ENCODE assay signal across 9 cellular contexts in genomic region chr1:211928993-211929637, GRCh38.
A peak's percentile ranks its signal among the peaks of the same experiment; 100 is the strongest.
DNase-seq lines count a peak whose midpoint lies in the region; ATAC-seq and TF ChIP-seq lines count a peak whose summit lies in the region.
"Had no signal": no experiment of that assay in that cellular context is flagged by ENCODE, and none has a peak within 500 bp of the region (broad histone marks: within the 10 kb centered on the region; RNA-seq: fewer than 3 reads in every experiment).

No MANE protein-coding gene starts in this region.

- no peak overlapping the region for H2BK12ac ChIP-seq in mesenchymal stem cell (ENCODE audit: low read length in 2 of 2)

- H2AFZ ChIP-seq in mesenchymal stem cell (ENCODE audit: low read depth, low read length): peak overlapping the region; percentile 82

- H3K36me3 ChIP-seq in mesenchymal stem cell (ENCODE audit: control insufficient read depth in 1 of 2, insufficient read depth in 2 of 2, low read depth in 1 of 2, low read length in 2 of 2): no peaks in the 10 kb centered on the region
- H3K36me3 ChIP-seq: heart right ventricle had no signal

- peak overlapping the region in 1 of 2 experiments; percentile 59 for H3K14ac ChIP-seq in mesenchymal stem cell (ENCODE audit: low read length in 2 of 2)

- H3K18ac ChIP-seq in mesenchymal stem cell (ENCODE audit: low read depth in 1 of 2, low read length in 2 of 2): peak overlapping the region; percentile 37 to 64

- H2AK5ac ChIP-seq in mesenchymal stem cell (ENCODE audit: low read length, severe bottlenecking): no peak overlapping the region

- peak; percentile 96 for DNase-seq in DMS153 (lab: John Stamatoyannopoulos, UW)
- peak; percentile 91 for DNase-seq in NB4 (ENCODE audit: low read depth)
- DNase-seq in UCSD-AML1 (lab: John Stamatoyannopoulos, UW; ENCODE audit: unreplicated experiment): peak; percentile 46
- DNase-seq in mesenchymal stem cell: peak; percentile 31
- DNase-seq in stimulated activated CD8-positive, alpha-beta memory T cell treated with anti-CD3 and anti-CD28 coated beads, Interleukin-4, amount 100 ng/mL, for 48 hours: no peak
- DNase-seq in activated naive CD4-positive, alpha-beta T cell treated with Interleukin-2 at 50 U/mL for 16 hours: no peak
- DNase-seq: heart right ventricle had no signal

- no peak overlapping the region for H3K9ac ChIP-seq in mesenchymal stem cell (ENCODE audit: low read length)

- 77% methylated on average over 9 of the region's 9 CpGs for WGBS in mesenchymal stem cell

- H2BK15ac ChIP-seq in mesenchymal stem cell (ENCODE audit: low read depth, poor library complexity, severe bottlenecking): no peak overlapping the region

- H3K4me1 ChIP-seq in mesenchymal stem cell (ENCODE audit: control insufficient read depth, insufficient read depth, low read depth, low read length): peaks cover 3% of the 10 kb centered on the region

- H3K27me3 ChIP-seq in mesenchymal stem cell (ENCODE audit: control insufficient read depth in 1 of 2, insufficient read depth in 1 of 2, low read length in 2 of 2): peaks cover 0 to 11% of the 10 kb centered on the region in 2 experiments

- no peaks in the 10 kb centered on the region for H3K79me1 ChIP-seq in mesenchymal stem cell (replicated peaks; ENCODE audit: low read length, poor library complexity, severe bottlenecking)

- no peak overlapping the region for H2BK5ac ChIP-seq in mesenchymal stem cell (ENCODE audit: low read depth, low read length, poor library complexity, severe bottlenecking)

- peak overlapping the region; percentile 87 for H4K8ac ChIP-seq in mesenchymal stem cell (ENCODE audit: low read length)

- no peaks in the 10 kb centered on the region for H3K9me3 ChIP-seq in mesenchymal stem cell (ENCODE audit: control insufficient read depth, low read length)
- H3K9me3 ChIP-seq: heart right ventricle had no signal

- H4K91ac ChIP-seq in mesenchymal stem cell (ENCODE audit: low read length): no peak overlapping the region

- TF ChIP-seq CTCF in NB4 (IDR thresholded peaks at IDR 0.05; ENCODE audit: low read depth, low read length): no peak

- peak overlapping the region in 1 of 2 experiments; percentile 30 for H3K4ac ChIP-seq in mesenchymal stem cell (ENCODE audit: low read depth in 1 of 2, low read length in 2 of 2)

- TF ChIP-seq POLR2A in NB4 (IDR thresholded peaks at IDR 0.05; ENCODE audit: extremely low read depth, insufficient read length): peak; percentile 33

- H3K27ac ChIP-seq in mesenchymal stem cell (ENCODE audit: low read length, poor library complexity, severe bottlenecking): no peak overlapping the region

- ATAC-seq in HG02763 (IDR thresholded peaks at IDR 0.05; ENCODE audit: unreplicated experiment): no peak
- ATAC-seq in HG02642 (IDR thresholded peaks at IDR 0.05; ENCODE audit: poor library complexity, unreplicated experiment): no peak

- peak overlapping the region; percentile 49 for H3K4me3 ChIP-seq in NB4 (ENCODE audit: low read depth, low read length)
- no peak overlapping the region for H3K4me3 ChIP-seq in mesenchymal stem cell (ENCODE audit: insufficient read depth in 1 of 2, low read depth in 1 of 2, low read length in 2 of 2)
- H3K4me3 ChIP-seq: heart right ventricle had no signal

- no peak overlapping the region for H3K23ac ChIP-seq in mesenchymal stem cell (ENCODE audit: low read length in 2 of 2)

- no peak overlapping the region for H2BK120ac ChIP-seq in mesenchymal stem cell (ENCODE audit: low read depth, low read length)

- no peak overlapping the region for H3K4me2 ChIP-seq in mesenchymal stem cell (ENCODE audit: low read length, poor library complexity, severe bottlenecking)

Comparison
In these comparisons a context has a peak if more than half of its experiments do, and no peak if none do; other contexts are left out.
1. DNase-seq: peak in DMS153 (single experiment), NB4 (single experiment), UCSD-AML1 (single experiment) and mesenchymal stem cell (single experiment); none in stimulated activated CD8-positive, alpha-beta memory T cell treated with anti-CD3 and anti-CD28 coated beads, Interleukin-4, amount 100 ng/mL, for 48 hours (single experiment) and activated naive CD4-positive, alpha-beta T cell treated with Interleukin-2 at 50 U/mL for 16 hours (single experiment).